ENCODE assay signal across 8 cellular contexts in the genomic region with DNA sequence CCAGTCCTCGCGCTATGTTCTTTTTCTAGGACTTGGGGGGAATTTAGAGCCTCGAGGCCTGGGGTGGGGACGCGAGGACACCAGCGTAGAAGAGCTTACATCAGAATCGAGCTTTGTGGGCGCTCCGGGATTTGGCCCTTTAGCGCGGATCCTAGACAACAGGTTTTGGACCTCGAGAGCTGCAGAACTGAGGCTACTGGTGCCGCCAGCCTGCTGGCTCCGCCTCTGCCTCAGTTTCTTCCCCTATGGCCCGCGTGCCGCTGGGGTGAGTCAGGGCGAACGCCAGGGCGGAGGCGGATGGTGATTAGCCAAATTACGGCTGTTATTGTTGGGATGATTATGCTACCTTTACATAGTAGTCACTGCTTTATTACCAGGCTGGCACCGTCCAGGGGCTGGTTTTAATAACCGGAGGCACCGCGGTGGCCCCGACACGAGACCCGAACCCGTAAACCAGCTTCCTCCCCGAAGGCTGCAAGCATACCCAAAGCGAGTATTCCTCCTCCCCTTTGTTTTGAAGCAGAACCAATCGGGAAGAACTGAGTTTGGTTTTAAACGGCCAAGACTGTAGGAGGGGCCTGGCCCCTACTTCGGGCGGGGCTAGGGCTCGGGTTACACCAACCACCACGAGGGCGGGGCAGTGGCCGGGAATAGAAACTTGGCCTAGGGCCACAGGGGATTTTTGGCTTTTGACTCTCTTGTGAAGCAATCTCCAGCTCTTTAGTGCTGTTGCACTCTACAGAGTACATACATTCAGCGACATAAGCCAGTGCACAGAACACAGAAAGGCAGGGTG. TPM values are rescaled to one million over a fixed set of nuclear protein-coding genes. Genes with fewer than 3 reads are reported as not detected.
A peak's percentile ranks its signal among the peaks of the same experiment; 100 is the strongest.
DNase-seq lines count a peak whose midpoint lies in the region; FAIRE-seq and TF ChIP-seq lines count a peak whose summit lies in the region.

No MANE protein-coding gene starts in this region.

- H3K27me3 Mint-ChIP-seq in activated naive CD4-positive, alpha-beta T cell treated with anti-CD3 and anti-CD28 coated beads for 36 hours (ENCODE audit: low read depth), result no peaks in the 10 kb centered on the region

- intact Hi-C loops in activated naive CD4-positive, alpha-beta T cell treated with anti-CD3 and anti-CD28 coated beads for 36 hours (cut with micrococcal nuclease), result loop anchor here (1.0 to 5.0 kb wide), 12 partner anchors 16 to 617 kb away; partner anchors contain the start of genes ABCC10, KLC4, MRPL14 and MRPL2

- H3K14ac ChIP-seq in neuronal stem cell (ENCODE audit: low read length), result peak overlapping the region; percentile 96

- peak overlapping the region; percentile 67 for H3K4me2 ChIP-seq in neuronal stem cell (ENCODE audit: insufficient read depth, low read length, poor library complexity, severe bottlenecking)

- no CpG with 5 or more reads among the region's 41 CpGs for WGBS in neuronal stem cell (ENCODE audit: extremely low coverage in 2 of 2, insufficient read length in 2 of 2, insufficient replicate concordance in 1 of 2), 2 donors

- TF ChIP-seq CTCF in HFF-Myc (IDR thresholded peaks at IDR 0.05; ENCODE audit: low read depth, low read length, missing control alignments), result no peak

- no peak overlapping the region for H3K23ac ChIP-seq in neuronal stem cell (ENCODE audit: low read depth, low read length, poor library complexity)

- H3K4me1 Mint-ChIP-seq in activated naive CD4-positive, alpha-beta T cell treated with anti-CD3 and anti-CD28 coated beads for 36 hours (ENCODE audit: low read depth), result peaks cover 33% of the 10 kb centered on the region

- H3K4me3 ChIP-seq in HFF-Myc (replicated peaks; ENCODE audit: low read depth, low read length), result peak overlapping the region; percentile 87
- peak overlapping the region; percentile 76 for H3K4me3 ChIP-seq in SJSA1
- peak overlapping the region; percentile 75 to 90 for H3K4me3 ChIP-seq in neuronal stem cell (ENCODE audit: low read length in 2 of 2)
- H3K4me3 ChIP-seq in subcutaneous abdominal adipose tissue (ENCODE audit: low read depth in 1 of 5, low read length in 5 of 5), result peak overlapping the region; percentile 74 to 96 (median 86)

- peak overlapping the region; percentile 96 for H2AFZ ChIP-seq in neuronal stem cell (ENCODE audit: low read length)

- H2BK15ac ChIP-seq in neuronal stem cell (ENCODE audit: low read length), result peak overlapping the region; percentile 87

- peaks cover 4% of the 10 kb centered on the region for H3K79me1 ChIP-seq in neuronal stem cell (ENCODE audit: low read depth, low read length)

- DNase-seq in GM04503 (ENCODE audit: low read depth) (peak; percentile 91), HFF-Myc (ENCODE audit: extremely low read depth, low read depth) (peak; percentile 95), MV-4-11 (lab: John Stamatoyannopoulos, UW) (peak; percentile 100), SJSA1 (ENCODE audit: low read depth in 1 of 2, low spot score in 2 of 2) (peak; percentile 96 to 98), frontal cortex (ENCODE audit: low spot score in 2 of 2) (peak; percentile 84 to 95), neuronal stem cell (ENCODE audit: low spot score) (peak; percentile 88)
- peak; percentile 98 for DNase-seq in activated naive CD4-positive, alpha-beta T cell treated with anti-CD3 and anti-CD28 coated beads for 36 hours

- H2AK5ac ChIP-seq in neuronal stem cell (ENCODE audit: low read depth, low read length), result peak overlapping the region; percentile 73

- peak overlapping the region; percentile 98 for H3K4me3 Mint-ChIP-seq in activated naive CD4-positive, alpha-beta T cell treated with anti-CD3 and anti-CD28 coated beads for 36 hours

- peak overlapping the region; percentile 86 for H3K27ac ChIP-seq in SJSA1
- peak overlapping the region; percentile 95 for H3K27ac ChIP-seq in neuronal stem cell (replicated peaks; ENCODE audit: low read length)
- peak overlapping the region; percentile 99 for H3K27ac ChIP-seq in subcutaneous abdominal adipose tissue (ENCODE audit: low read depth, low read length)

- peak overlapping the region; percentile 100 for H3K18ac ChIP-seq in neuronal stem cell (ENCODE audit: low read length)

- H3K9ac ChIP-seq in neuronal stem cell (ENCODE audit: low read depth, low read length, poor library complexity) (peak overlapping the region; percentile 94), subcutaneous abdominal adipose tissue (ENCODE audit: low read length in 5 of 5) (peak overlapping the region; percentile 64 to 98 (median 89))

- no peaks in the 10 kb centered on the region for H3K27me3 ChIP-seq in SJSA1 (replicated peaks)
- no peaks in the 10 kb centered on the region for H3K27me3 ChIP-seq in neuronal stem cell (ENCODE audit: control insufficient read depth in 3 of 3, insufficient read depth in 3 of 3, low read depth in 1 of 3, low read length in 3 of 3)
- H3K27me3 ChIP-seq in subcutaneous abdominal adipose tissue (ENCODE audit: control insufficient read depth in 5 of 5, insufficient read depth in 4 of 5, low read length in 5 of 5), result peaks cover 0 to 4% (median 0%) of the 10 kb centered on the region in 5 donors

- H3K4me1 ChIP-seq in SJSA1 (replicated peaks), result peaks cover 30% of the 10 kb centered on the region
- H3K4me1 ChIP-seq in neuronal stem cell (ENCODE audit: control insufficient read depth in 2 of 2, insufficient read depth in 1 of 2, low read depth in 1 of 2, low read length in 2 of 2), result peaks cover 6 to 9% of the 10 kb centered on the region in 2 donors
- H3K4me1 ChIP-seq in subcutaneous abdominal adipose tissue (ENCODE audit: control insufficient read depth in 5 of 5, insufficient read depth in 5 of 5, low read length in 5 of 5), result peaks cover 20 to 42% (median 38%) of the 10 kb centered on the region in 5 donors

- H2BK120ac ChIP-seq in neuronal stem cell (ENCODE audit: low read depth, low read length), result peak overlapping the region; percentile 69

- H3K4ac ChIP-seq in neuronal stem cell (ENCODE audit: low read length), result peak overlapping the region; percentile 99

- H2BK12ac ChIP-seq in neuronal stem cell (ENCODE audit: low read length), result peak overlapping the region; percentile 44

- H2BK5ac ChIP-seq in neuronal stem cell (ENCODE audit: low read length), result peak overlapping the region; percentile 99

- H3K9me3 ChIP-seq in SJSA1 (replicated peaks), result no peaks in the 10 kb centered on the region; the same call in 1 of the 2 replicates
- no peaks in the 10 kb centered on the region for H3K9me3 ChIP-seq in neuronal stem cell (replicated peaks in 1 of 2; ENCODE audit: control insufficient read depth in 2 of 2, insufficient read depth in 1 of 2, low read depth in 1 of 2, low read length in 2 of 2)
- H3K9me3 ChIP-seq in subcutaneous abdominal adipose tissue (ENCODE audit: control insufficient read depth in 5 of 5, low read length in 5 of 5), result no peaks in the 10 kb centered on the region

- H3K36me3 ChIP-seq in SJSA1, result peaks cover 36% of the 10 kb centered on the region
- H3K36me3 ChIP-seq in neuronal stem cell (replicated peaks in 1 of 2; ENCODE audit: control insufficient read depth in 2 of 2, insufficient read depth in 2 of 2, low read length in 2 of 2), result peaks cover 22 to 32% of the 10 kb centered on the region in 2 donors
- peaks cover 0 to 19% (median 17%) of the 10 kb centered on the region in 5 donors for H3K36me3 ChIP-seq in subcutaneous abdominal adipose tissue (ENCODE audit: control insufficient read depth in 5 of 5, insufficient read depth in 5 of 5, low read length in 5 of 5)

- no peaks in the 10 kb centered on the region for H3K9me3 Mint-ChIP-seq in activated naive CD4-positive, alpha-beta T cell treated with anti-CD3 and anti-CD28 coated beads for 36 hours

- peak overlapping the region; percentile 0 for H4K8ac ChIP-seq in neuronal stem cell (ENCODE audit: low read depth, low read length)

- H3K36me3 Mint-ChIP-seq in activated naive CD4-positive, alpha-beta T cell treated with anti-CD3 and anti-CD28 coated beads for 36 hours (ENCODE audit: low read depth), result peaks cover 15% of the 10 kb centered on the region

- no peak for FAIRE-seq in frontal cortex (lab: Jason Lieb, UNC)

- H3K27ac Mint-ChIP-seq in activated naive CD4-positive, alpha-beta T cell treated with anti-CD3 and anti-CD28 coated beads for 36 hours, result peak overlapping the region; percentile 99

- no peak overlapping the region for H4K91ac ChIP-seq in neuronal stem cell (ENCODE audit: low read depth, low read length, poor library complexity)

- CTCF ChIA-PET in activated naive CD4-positive, alpha-beta T cell treated with anti-CD3 and anti-CD28 coated beads for 36 hours (lab: Charles Lee), result interaction anchor here (0.8 to 1.6 kb wide), 3 partner anchors 21 to 449 kb away, joined by 3 to 8 read pairs (median 4); no protein-coding TSS in a partner anchor

RNA-seq across cellular contexts. Expression of gene GTPBP2, which starts 0.6 kb away (rescaled TPM):
- 57.3 and 59.8 TPM in 2 replicates for total RNA-seq in SJSA1 (2014; rRNA removed; shearing (Covaris generic))
- total RNA-seq in activated naive CD4-positive, alpha-beta T cell treated with anti-CD3 and anti-CD28 coated beads for 36 hours, result 10 to 100 TPM; 54.5 to 57.5 TPM
- total RNA-seq in frontal cortex, result 32.6 TPM
- polyA plus RNA-seq in neuronal stem cell (2013, experiment 1 of 2), result 49.3 TPM
- 48.3 TPM for polyA plus RNA-seq in neuronal stem cell (2013, experiment 2 of 2)

RNA-seq across cellular contexts. Expression of gene MAD2L1BP, which starts 5.9 kb away (rescaled TPM):
- total RNA-seq in SJSA1 (2014; rRNA removed; shearing (Covaris generic)), result 17.9 and 59.4 TPM in 2 replicates
- 10 to 100 TPM; 19.8 to 22.7 TPM for total RNA-seq in activated naive CD4-positive, alpha-beta T cell treated with anti-CD3 and anti-CD28 coated beads for 36 hours
- total RNA-seq in frontal cortex, result 25.3 TPM
- 21.5 TPM for polyA plus RNA-seq in neuronal stem cell (2013, experiment 1 of 2)
- 22.5 TPM for polyA plus RNA-seq in neuronal stem cell (2013, experiment 2 of 2)

RNA-seq across cellular contexts. Expression of gene RSPH9, which starts 15.1 kb away (rescaled TPM):
- not detected in 2 replicates for total RNA-seq in SJSA1 (2014; rRNA removed; shearing (Covaris generic))
- not detected for total RNA-seq in activated naive CD4-positive, alpha-beta T cell treated with anti-CD3 and anti-CD28 coated beads for 36 hours
- 6.1 TPM for total RNA-seq in frontal cortex
- 1.8 TPM for polyA plus RNA-seq in neuronal stem cell (2013, experiment 1 of 2)
- 1.5 TPM for polyA plus RNA-seq in neuronal stem cell (2013, experiment 2 of 2)

RNA-seq across cellular contexts. Expression of gene POLH, which starts 53.7 kb away (rescaled TPM):
- 22.6 and 27.3 TPM in 2 replicates for total RNA-seq in SJSA1 (2014; rRNA removed; shearing (Covaris generic))
- 10 to 100 TPM; 63.3 to 68.6 TPM for total RNA-seq in activated naive CD4-positive, alpha-beta T cell treated with anti-CD3 and anti-CD28 coated beads for 36 hours
- 10.2 TPM for total RNA-seq in frontal cortex
- 6.3 TPM for polyA plus RNA-seq in neuronal stem cell (2013, experiment 1 of 2)
- 6.4 TPM for polyA plus RNA-seq in neuronal stem cell (2013, experiment 2 of 2)

RNA-seq across cellular contexts. Expression of gene XPO5, which starts 53.9 kb away (rescaled TPM):
- 35.8 and 81.8 TPM in 2 replicates for total RNA-seq in SJSA1 (2014; rRNA removed; shearing (Covaris generic))
- total RNA-seq in activated naive CD4-positive, alpha-beta T cell treated with anti-CD3 and anti-CD28 coated beads for 36 hours, result 10 to 100 TPM; 74.9 to 93.2 TPM
- total RNA-seq in frontal cortex, result 55.0 TPM
- polyA plus RNA-seq in neuronal stem cell (2013, experiment 1 of 2), result 32.1 TPM
- 32.5 TPM for polyA plus RNA-seq in neuronal stem cell (2013, experiment 2 of 2)

Comparison
In these comparisons a context has a peak if more than half of its experiments do, and no peak if none do; other contexts are left out.
1. Peak in every context shown above with its lines: DNase-seq, H3K4me3 ChIP-seq and H3K27ac ChIP-seq.